ENCODE assay signal across 8 cellular contexts in the genomic region with DNA sequence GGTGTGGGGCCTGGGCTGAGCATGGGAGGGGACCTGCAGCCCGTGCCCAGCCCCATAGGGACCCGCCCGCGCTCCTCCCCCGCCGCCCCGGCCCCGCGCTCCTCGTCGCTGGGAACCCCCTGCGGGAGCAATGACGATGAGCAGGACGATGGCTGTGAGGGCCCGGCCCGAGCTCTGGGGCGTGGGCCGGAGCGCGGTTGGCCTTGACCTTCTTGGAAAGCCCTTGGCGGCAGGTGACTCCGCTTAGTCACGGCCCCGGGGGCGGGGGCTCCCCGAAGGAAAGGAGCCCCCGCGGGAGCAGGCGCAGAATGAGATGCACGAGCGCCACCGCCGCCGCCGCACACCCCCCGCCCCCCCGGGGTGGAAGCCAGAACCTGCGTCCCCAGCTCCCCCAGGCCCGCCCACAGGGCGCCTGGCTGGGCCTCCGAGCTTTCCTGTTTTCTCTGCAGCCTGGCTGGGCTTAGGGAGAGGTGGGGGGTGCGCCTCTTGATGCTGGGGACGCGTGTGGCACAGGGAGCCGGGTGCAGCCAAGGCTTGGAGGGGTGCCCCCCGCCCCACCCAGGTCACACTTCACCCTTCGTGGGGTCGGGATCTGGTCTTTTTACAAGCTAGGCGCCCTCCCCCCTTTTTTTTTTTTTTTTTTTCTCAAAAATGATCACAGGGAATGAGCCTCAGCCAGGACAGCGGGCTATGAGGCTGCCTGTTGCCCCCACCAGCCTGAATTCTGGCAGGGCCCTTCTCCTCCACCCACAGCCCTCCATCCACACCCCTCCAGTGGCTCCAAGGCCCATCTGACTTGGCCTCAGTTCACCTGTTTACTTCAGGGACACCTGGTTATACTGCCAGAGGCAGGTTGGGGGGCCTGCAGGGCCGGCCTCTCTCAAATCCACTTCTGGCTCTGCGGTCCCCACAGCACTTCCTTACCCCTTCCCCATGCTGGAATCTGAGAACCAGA. TPM values are rescaled to one million over a fixed set of nuclear protein-coding genes. Genes with fewer than 3 reads are reported as not detected.
A peak's percentile ranks its signal among the peaks of the same experiment; 100 is the strongest.
DNase-seq lines count a peak whose midpoint lies in the region; ATAC-seq and TF ChIP-seq lines count a peak whose summit lies in the region.

No MANE protein-coding gene starts in this region.

- H3K36me3 ChIP-seq in SJCRH30, result no peaks in the 10 kb centered on the region
- no peaks in the 10 kb centered on the region for H3K36me3 ChIP-seq in thyroid gland

- peak in 1 of 2 donors; percentile 81 for TF ChIP-seq POLR2A in thyroid gland (IDR thresholded peaks at IDR 0.05)

- H3K27me3 ChIP-seq in SJCRH30 (no peaks in the 10 kb centered on the region), thyroid gland (no peaks in the 10 kb centered on the region)

- H3K27ac Mint-ChIP-seq in osteocyte (ENCODE audit: unreplicated experiment), result peak overlapping the region; percentile 18

- H3K27ac ChIP-seq in SJCRH30 (peak overlapping the region; percentile 91), thyroid gland (peak overlapping the region; percentile 96 to 99 (median 96))

- no peaks in the 10 kb centered on the region for H3K36me3 Mint-ChIP-seq in osteocyte (ENCODE audit: unreplicated experiment)

- H3K4me1 ChIP-seq in SJCRH30 (peaks cover 58% of the 10 kb centered on the region), thyroid gland (peaks cover 47 to 69% of the 10 kb centered on the region in 2 donors)

- ATAC-seq in GM21360 (IDR thresholded peaks at IDR 0.05; ENCODE audit: unreplicated experiment), result peak; percentile 71

- H3K9me3 Mint-ChIP-seq in osteocyte (ENCODE audit: unreplicated experiment), result no peaks in the 10 kb centered on the region

- WGBS in thyroid gland, 2 donors, result 7 to 16% methylated on average over 10 to 22 of the region's 52 CpGs

- H3K4me1 Mint-ChIP-seq in osteocyte (ENCODE audit: unreplicated experiment), result peaks cover 20% of the 10 kb centered on the region

- peak; percentile 56 for DNase-seq in COLO829 (ENCODE audit: low spot score)
- peak; percentile 59 for DNase-seq in HS-27A (ENCODE audit: low read depth)
- peak; percentile 94 for DNase-seq in SJCRH30
- DNase-seq in activated naive CD4-positive, alpha-beta T cell treated with Interleukin-2 at 50 U/mL for 16 hours, result peak; percentile 97
- DNase-seq in glomerular visceral epithelial cell (ENCODE audit: extremely low spot score), result peak; percentile 84
- no peak for DNase-seq in osteocyte (ENCODE audit: extremely low spot score, unreplicated experiment)
- DNase-seq in thyroid gland, result peak; percentile 97 to 99

- H3K9me3 ChIP-seq in SJCRH30 (replicated peaks), result no peaks in the 10 kb centered on the region
- H3K9me3 ChIP-seq in thyroid gland, result no peaks in the 10 kb centered on the region

- TF ChIP-seq CTCF in osteocyte (IDR thresholded peaks at IDR 0.05) (no peak), thyroid gland (IDR thresholded peaks at IDR 0.05) (no peak)

- H3K4me3 Mint-ChIP-seq in osteocyte (ENCODE audit: unreplicated experiment), result peak overlapping the region; percentile 38

- H3K27me3 Mint-ChIP-seq in osteocyte (ENCODE audit: unreplicated experiment), result no peaks in the 10 kb centered on the region

- H3K4me3 ChIP-seq in SJCRH30, result peak overlapping the region; percentile 52
- peak overlapping the region in 1 of 3 donors; percentile 44 for H3K4me3 ChIP-seq in thyroid gland (replicated peaks in 1 of 3)

- intact Hi-C loops in thyroid gland (cut with DNase I), result no loop called here

RNA-seq across cellular contexts. Expression of a gene that starts 17.9 kb away (rescaled TPM):
- total RNA-seq in SJCRH30 (2014; rRNA removed; shearing (Covaris generic)), result 37.6 and 39.7 TPM in 2 replicates
- total RNA-seq in osteocyte (54.9 and 55.5 TPM in 2 replicates), thyroid gland (100 to 1,000 TPM in 3 of 4 donors, 10 to 100 TPM in 1; 50.3 to 244 (median 154) TPM)

RNA-seq across cellular contexts. Expression of a gene that starts 18.1 kb away (rescaled TPM):
- 24.2 and 24.3 TPM in 2 replicates for total RNA-seq in SJCRH30 (2014; rRNA removed; shearing (Covaris generic))
- total RNA-seq in osteocyte (27.1 and 27.9 TPM in 2 replicates), thyroid gland (10 to 100 TPM; 25.5 to 60.5 (median 52.2) TPM)

RNA-seq across cellular contexts. Expression of a gene that starts 24.3 kb away (rescaled TPM):
- 51.2 and 53.6 TPM in 2 replicates for total RNA-seq in SJCRH30 (2014; rRNA removed; shearing (Covaris generic))
- total RNA-seq in osteocyte (18.6 TPM in 2 replicates), thyroid gland (100 to 1,000 TPM in 1 of 4 donors, 10 to 100 TPM in 3; 45.4 to 108 (median 73.2) TPM)
